In genomic region chr19:16184665-16185122, GRCh38 we compare ENCODE assay signal across 9 cellular contexts. TPM values are rescaled to one million over a fixed set of nuclear protein-coding genes. Genes with fewer than 3 reads are reported as not detected.
A peak's percentile ranks its signal among the peaks of the same experiment; 100 is the strongest.
DNase-seq lines count a peak whose midpoint lies in the region; ATAC-seq and TF ChIP-seq lines count a peak whose summit lies in the region.
"Had no signal": no experiment of that assay in that cellular context is flagged by ENCODE, and none has a peak within 500 bp of the region (broad histone marks: within the 10 kb centered on the region; RNA-seq: fewer than 3 reads in every experiment).

No MANE protein-coding gene starts in this region.

- H3K27me3 ChIP-seq in layer of hippocampus (ENCODE audit: control insufficient read depth, insufficient read depth, low read length) (no peaks in the 10 kb centered on the region), adrenal gland (no peaks in the 10 kb centered on the region)

- no peak for DNase-seq in activated CD4-positive, alpha-beta T cell treated with anti-CD3 and anti-CD28 coated beads, Interleukin-2, amount 10 ng/mL, durations not matched to agents 7 days and 5 days
- DNase-seq in activated CD4-positive, alpha-beta T cell treated with anti-CD3 and anti-CD28 coated beads for 48 hours = no peak
- DNase-seq in activated T-helper 2 cell treated with anti-CD3 and anti-CD28 coated beads, Interferon-gamma antibody, Interleukin-2, Interleukin-4, amounts not matched to agents 10 μg/mL and 5 μg/mL and 100 μg/mL, durations not matched to agents 14 hours and 24 hours and 36 hours (ENCODE audit: low spot score) = no peak
- no peak for DNase-seq in adrenal gland
- DNase-seq: cortex of kidney had no signal

- intact Hi-C loops in activated T-helper 2 cell treated with anti-CD3 and anti-CD28 coated beads, Interferon-gamma antibody, Interleukin-2, Interleukin-4, amounts not matched to agents 10 μg/mL and 5 μg/mL and 100 μg/mL, durations not matched to agents 14 hours and 24 hours and 36 hours (cut with micrococcal nuclease) = loop anchor here (1.0 to 2.0 kb wide), 5 partner anchors 13 to 348 kb away; partner anchors contain the start of genes AP1M1 and RAB8A
- intact Hi-C loops in adrenal gland (cut with DNase I) = loop anchor here (5.0 kb wide), 3 partner anchors 142 to 557 kb away; no protein-coding TSS in a partner anchor

- 35 to 43% (median 41%) methylated on average over 13 to 18 of the region's 18 CpGs for WGBS in adrenal gland, 4 donors

- POLR2A ChIA-PET in activated CD4-positive, alpha-beta T cell treated with anti-CD3 and anti-CD28 coated beads, Interleukin-2, amount 10 ng/mL, durations not matched to agents 7 days and 5 days (lab: Charles Lee) = interaction anchor here (0.6 to 1.1 kb wide), 6 partner anchors 11 to 133 kb away, joined by 3 to 6 read pairs (median 4); partner anchors contain the start of gene AP1M1

- H3K4me1 Mint-ChIP-seq in activated CD4-positive, alpha-beta T cell treated with anti-CD3 and anti-CD28 coated beads, Interleukin-2, amount 10 ng/mL, durations not matched to agents 7 days and 5 days = peaks cover 34% of the 10 kb centered on the region
- peaks cover 14% of the 10 kb centered on the region for H3K4me1 Mint-ChIP-seq in activated T-helper 2 cell treated with anti-CD3 and anti-CD28 coated beads, Interferon-gamma antibody, Interleukin-2, Interleukin-4, amounts not matched to agents 10 μg/mL and 5 μg/mL and 100 μg/mL, durations not matched to agents 14 hours and 24 hours and 36 hours (ENCODE audit: low read depth)

- no peak for TF ChIP-seq CTCF in adrenal gland (IDR thresholded peaks at IDR 0.05)

- H3K27me3 Mint-ChIP-seq in activated CD4-positive, alpha-beta T cell treated with anti-CD3 and anti-CD28 coated beads, Interleukin-2, amount 10 ng/mL, durations not matched to agents 7 days and 5 days = peaks cover 6% of the 10 kb centered on the region
- peaks cover 2% of the 10 kb centered on the region for H3K27me3 Mint-ChIP-seq in activated T-helper 2 cell treated with anti-CD3 and anti-CD28 coated beads, Interferon-gamma antibody, Interleukin-2, Interleukin-4, amounts not matched to agents 10 μg/mL and 5 μg/mL and 100 μg/mL, durations not matched to agents 14 hours and 24 hours and 36 hours (ENCODE audit: low read depth)

- peak overlapping the region; percentile 13 for H3K27ac ChIP-seq in layer of hippocampus (ENCODE audit: low read depth, low read length)
- H3K27ac ChIP-seq in temporal lobe (ENCODE audit: low read depth, low read length) = peak overlapping the region; percentile 36
- no peak overlapping the region for H3K27ac ChIP-seq in adrenal gland

- peaks cover 21% of the 10 kb centered on the region for H3K36me3 Mint-ChIP-seq in activated CD4-positive, alpha-beta T cell treated with anti-CD3 and anti-CD28 coated beads, Interleukin-2, amount 10 ng/mL, durations not matched to agents 7 days and 5 days (ENCODE audit: low read depth)
- peaks cover 31% of the 10 kb centered on the region for H3K36me3 Mint-ChIP-seq in activated T-helper 2 cell treated with anti-CD3 and anti-CD28 coated beads, Interferon-gamma antibody, Interleukin-2, Interleukin-4, amounts not matched to agents 10 μg/mL and 5 μg/mL and 100 μg/mL, durations not matched to agents 14 hours and 24 hours and 36 hours (ENCODE audit: low read depth)

- peaks cover 0 to 16% of the 10 kb centered on the region in 2 donors for H3K4me1 ChIP-seq in adrenal gland (replicated peaks in 1 of 2)

- H3K4me3 Mint-ChIP-seq in activated CD4-positive, alpha-beta T cell treated with anti-CD3 and anti-CD28 coated beads, Interleukin-2, amount 10 ng/mL, durations not matched to agents 7 days and 5 days = peak overlapping the region; percentile 95
- peak overlapping the region; percentile 95 for H3K4me3 Mint-ChIP-seq in activated T-helper 2 cell treated with anti-CD3 and anti-CD28 coated beads, Interferon-gamma antibody, Interleukin-2, Interleukin-4, amounts not matched to agents 10 μg/mL and 5 μg/mL and 100 μg/mL, durations not matched to agents 14 hours and 24 hours and 36 hours (ENCODE audit: low read depth)

- H3K36me3 ChIP-seq in adrenal gland (replicated peaks in 1 of 2) = peaks cover 0 to 6% of the 10 kb centered on the region in 2 donors

- peak overlapping the region; percentile 97 for H3K27ac Mint-ChIP-seq in activated CD4-positive, alpha-beta T cell treated with anti-CD3 and anti-CD28 coated beads, Interleukin-2, amount 10 ng/mL, durations not matched to agents 7 days and 5 days
- H3K27ac Mint-ChIP-seq in activated T-helper 2 cell treated with anti-CD3 and anti-CD28 coated beads, Interferon-gamma antibody, Interleukin-2, Interleukin-4, amounts not matched to agents 10 μg/mL and 5 μg/mL and 100 μg/mL, durations not matched to agents 14 hours and 24 hours and 36 hours = peak overlapping the region; percentile 94

- peak overlapping the region in 2 of 4 donors; percentile 83 to 93 for H3K4me3 ChIP-seq in adrenal gland

- no peak for TF ChIP-seq POLR2A in adrenal gland (IDR thresholded peaks at IDR 0.05)

- H3K9me3 ChIP-seq in adrenal gland (replicated peaks in 1 of 3) = no peaks in the 10 kb centered on the region

- no peak for ATAC-seq in HG02571 (IDR thresholded peaks at IDR 0.05; ENCODE audit: unreplicated experiment)
- ATAC-seq in GM18511 (IDR thresholded peaks at IDR 0.05; ENCODE audit: unreplicated experiment) = no peak

- CTCF ChIA-PET in activated CD4-positive, alpha-beta T cell treated with anti-CD3 and anti-CD28 coated beads, Interleukin-2, amount 10 ng/mL, durations not matched to agents 7 days and 5 days (lab: Charles Lee) = interaction anchor here (1.0 to 3.3 kb wide), 10 partner anchors 10 to 183 kb away, joined by 3 to 22 read pairs (median 6); partner anchors contain the start of genes AP1M1 and RAB8A

- H3K9me3 Mint-ChIP-seq in activated CD4-positive, alpha-beta T cell treated with anti-CD3 and anti-CD28 coated beads, Interleukin-2, amount 10 ng/mL, durations not matched to agents 7 days and 5 days = no peaks in the 10 kb centered on the region
- H3K9me3 Mint-ChIP-seq in activated T-helper 2 cell treated with anti-CD3 and anti-CD28 coated beads, Interferon-gamma antibody, Interleukin-2, Interleukin-4, amounts not matched to agents 10 μg/mL and 5 μg/mL and 100 μg/mL, durations not matched to agents 14 hours and 24 hours and 36 hours = no peaks in the 10 kb centered on the region

RNA-seq across cellular contexts. Expression of gene FAM32A, which starts 0.5 kb away (rescaled TPM):
- total RNA-seq in activated CD4-positive, alpha-beta T cell treated with anti-CD3 and anti-CD28 coated beads, Interleukin-2, amount 10 ng/mL, durations not matched to agents 7 days and 5 days = 10 to 100 TPM; 64.1 to 76.8 TPM
- 65.6 and 68.6 TPM in 2 replicates for total RNA-seq in activated T-helper 2 cell treated with anti-CD3 and anti-CD28 coated beads, Interferon-gamma antibody, Interleukin-2, Interleukin-4, amounts not matched to agents 10 μg/mL and 5 μg/mL and 100 μg/mL, durations not matched to agents 14 hours and 24 hours and 36 hours
- 88.0 TPM for total RNA-seq in temporal lobe
- 100 to 1,000 TPM in 3 of 8 donors, 10 to 100 TPM in 5; 68.1 to 136 (median 89.8) TPM for total RNA-seq in adrenal gland
- 100 to 1,000 TPM in 1 of 3 donors, 10 to 100 TPM in 2; 76.4 to 119 (median 77.6) TPM for polyA plus RNA-seq in adrenal gland

RNA-seq across cellular contexts. Expression of gene CIB3, which starts 11.4 kb away (rescaled TPM):
- not detected for total RNA-seq in activated CD4-positive, alpha-beta T cell treated with anti-CD3 and anti-CD28 coated beads, Interleukin-2, amount 10 ng/mL, durations not matched to agents 7 days and 5 days
- total RNA-seq in activated T-helper 2 cell treated with anti-CD3 and anti-CD28 coated beads, Interferon-gamma antibody, Interleukin-2, Interleukin-4, amounts not matched to agents 10 μg/mL and 5 μg/mL and 100 μg/mL, durations not matched to agents 14 hours and 24 hours and 36 hours = not detected in 2 replicates
- total RNA-seq in temporal lobe (not detected), adrenal gland (not detected)
- not detected for polyA plus RNA-seq in adrenal gland

RNA-seq across cellular contexts. Expression of gene AP1M1, which starts 13.0 kb away (rescaled TPM):
- total RNA-seq in activated CD4-positive, alpha-beta T cell treated with anti-CD3 and anti-CD28 coated beads, Interleukin-2, amount 10 ng/mL, durations not matched to agents 7 days and 5 days = 100 to 1,000 TPM; 129 to 150 TPM
- 106 and 120 TPM in 2 replicates for total RNA-seq in activated T-helper 2 cell treated with anti-CD3 and anti-CD28 coated beads, Interferon-gamma antibody, Interleukin-2, Interleukin-4, amounts not matched to agents 10 μg/mL and 5 μg/mL and 100 μg/mL, durations not matched to agents 14 hours and 24 hours and 36 hours
- total RNA-seq in temporal lobe (33.4 TPM), adrenal gland (10 to 100 TPM; 68.4 to 99.6 (median 88.7) TPM)
- polyA plus RNA-seq in adrenal gland = 10 to 100 TPM; 51.6 to 61.8 (median 58.5) TPM

RNA-seq across cellular contexts. Expression of gene HSH2D, which starts 41.2 kb away (rescaled TPM):
- total RNA-seq in activated CD4-positive, alpha-beta T cell treated with anti-CD3 and anti-CD28 coated beads, Interleukin-2, amount 10 ng/mL, durations not matched to agents 7 days and 5 days = 10 to 100 TPM; 70.7 to 76.9 TPM
- 42.3 and 43.5 TPM in 2 replicates for total RNA-seq in activated T-helper 2 cell treated with anti-CD3 and anti-CD28 coated beads, Interferon-gamma antibody, Interleukin-2, Interleukin-4, amounts not matched to agents 10 μg/mL and 5 μg/mL and 100 μg/mL, durations not matched to agents 14 hours and 24 hours and 36 hours
- total RNA-seq in temporal lobe = under 0.01 TPM
- total RNA-seq in adrenal gland = 1 to 10 TPM in 1 of 8 donors, under 1 TPM in 6, not detected in 1; 0.21 to 1.4 (median 0.84) TPM
- 1 to 10 TPM; 1.4 to 4.7 (median 1.5) TPM for polyA plus RNA-seq in adrenal gland

Comparison
In these comparisons a context has a peak if more than half of its experiments do, and no peak if none do; other contexts are left out.
1. H3K27ac ChIP-seq: peak in layer of hippocampus (single experiment) and temporal lobe (single experiment); none in adrenal gland (0 of 5).